8 cellular contexts compared by ENCODE assay signal in the genomic region with DNA sequence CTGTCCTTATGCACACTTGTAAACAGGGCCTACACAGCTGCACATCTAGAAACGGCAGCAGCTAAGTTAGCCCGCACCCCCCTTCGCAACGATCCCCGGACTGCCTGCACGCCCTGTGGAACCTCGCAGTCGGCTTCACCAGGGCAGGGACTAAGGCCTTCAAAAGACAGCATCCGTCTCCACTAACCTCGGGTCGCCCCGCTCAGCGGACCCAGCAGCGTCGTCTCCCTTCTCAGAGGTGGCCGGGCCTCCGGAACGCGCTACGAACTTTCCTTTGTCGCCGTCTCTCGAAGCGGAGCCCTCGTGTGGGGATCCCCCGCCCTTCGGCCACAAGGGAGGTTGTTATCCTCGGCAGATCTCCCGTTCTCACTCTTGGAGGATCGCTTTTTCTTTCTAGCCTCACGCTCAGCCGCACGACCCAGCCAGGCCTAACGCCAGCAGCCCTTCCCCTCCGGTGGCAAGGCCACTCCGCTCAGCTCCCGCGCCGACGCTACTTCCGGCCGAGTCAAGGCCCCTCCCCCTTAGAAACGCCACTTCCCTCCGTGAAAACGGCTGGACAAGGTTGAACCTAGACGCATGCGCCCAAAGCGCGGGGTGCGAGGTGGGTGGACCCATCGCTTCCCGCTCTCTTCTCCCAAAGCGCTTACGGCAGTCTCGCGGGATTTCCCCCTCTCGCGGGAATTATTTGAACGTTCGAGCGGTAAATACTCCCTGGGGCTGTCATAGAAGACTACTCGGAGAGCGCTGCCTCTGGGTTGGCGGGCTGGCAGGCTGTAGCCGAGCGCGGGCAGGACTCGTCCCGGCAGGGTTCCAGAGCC.
DNase-seq lines count a peak whose midpoint lies in the region; ATAC-seq lines count a peak whose summit lies in the region.

A gene (minus strand): TSS at position 498 of the 818 bp plus-strand sequence. CDS start 6,616 bp downstream, outside the sequence.
A gene with protein sequence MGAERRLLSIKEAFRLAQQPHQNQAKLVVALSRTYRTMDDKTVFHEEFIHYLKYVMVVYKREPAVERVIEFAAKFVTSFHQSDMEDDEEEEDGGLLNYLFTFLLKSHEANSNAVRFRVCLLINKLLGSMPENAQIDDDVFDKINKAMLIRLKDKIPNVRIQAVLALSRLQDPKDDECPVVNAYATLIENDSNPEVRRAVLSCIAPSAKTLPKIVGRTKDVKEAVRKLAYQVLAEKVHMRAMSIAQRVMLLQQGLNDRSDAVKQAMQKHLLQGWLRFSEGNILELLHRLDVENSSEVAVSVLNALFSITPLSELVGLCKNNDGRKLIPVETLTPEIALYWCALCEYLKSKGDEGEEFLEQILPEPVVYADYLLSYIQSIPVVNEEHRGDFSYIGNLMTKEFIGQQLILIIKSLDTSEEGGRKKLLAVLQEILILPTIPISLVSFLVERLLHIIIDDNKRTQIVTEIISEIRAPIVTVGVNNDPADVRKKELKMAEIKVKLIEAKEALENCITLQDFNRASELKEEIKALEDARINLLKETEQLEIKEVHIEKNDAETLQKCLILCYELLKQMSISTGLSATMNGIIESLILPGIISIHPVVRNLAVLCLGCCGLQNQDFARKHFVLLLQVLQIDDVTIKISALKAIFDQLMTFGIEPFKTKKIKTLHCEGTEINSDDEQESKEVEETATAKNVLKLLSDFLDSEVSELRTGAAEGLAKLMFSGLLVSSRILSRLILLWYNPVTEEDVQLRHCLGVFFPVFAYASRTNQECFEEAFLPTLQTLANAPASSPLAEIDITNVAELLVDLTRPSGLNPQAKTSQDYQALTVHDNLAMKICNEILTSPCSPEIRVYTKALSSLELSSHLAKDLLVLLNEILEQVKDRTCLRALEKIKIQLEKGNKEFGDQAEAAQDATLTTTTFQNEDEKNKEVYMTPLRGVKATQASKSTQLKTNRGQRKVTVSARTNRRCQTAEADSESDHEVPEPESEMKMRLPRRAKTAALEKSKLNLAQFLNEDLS (plus strand): TSS at position 720 of the 818 bp plus-strand sequence. CDS start 99 bp downstream, outside the sequence.

- ATAC-seq in GM19372 (IDR thresholded peaks at IDR 0.05; ENCODE audit: low read depth, unreplicated experiment) (peak; percentile 86), HG03558 (IDR thresholded peaks at IDR 0.05; ENCODE audit: extremely low read depth, unreplicated experiment) (peak; percentile 82)

- DNase-seq in C1 segment of cervical spinal cord (lab: John Stamatoyannopoulos, UW) (peak; percentile 79 to 99 (median 97)), NCI-H748 treated with DMSO at 0.1 percent for 48 hours (lab: John Stamatoyannopoulos, UW) (peak; percentile 90), dedifferentiated amniotic fluid mesenchymal stem cell (ENCODE audit: extremely low spot score) (peak; percentile 100), left kidney (ENCODE audit: low read depth, low spot score) (peak; percentile 100)
- DNase-seq in activated CD4-positive, alpha-beta T cell treated with anti-CD3 and anti-CD28 coated beads, Interleukin-2, amount 50 U/mL, for 24 hours (ENCODE audit: low read depth in 1 of 2, low spot score in 1 of 2): peak; percentile 96 to 99
- DNase-seq in stimulated activated CD4-positive, alpha-beta T cell treated with anti-CD3 and anti-CD28 coated beads, Interleukin-2, amount 100 ng/mL, for 24 hours: peak; percentile 99 to 100

Comparison
In these comparisons a context has a peak if more than half of its experiments do, and no peak if none do; other contexts are left out.
1. Peak in every context shown above with its lines: DNase-seq and ATAC-seq.